ENCODE assay signal across 23 cellular contexts in genomic region chr16:62033065-62033464, GRCh38. TPM values are rescaled to one million over a fixed set of nuclear protein-coding genes. Genes with fewer than 3 reads are reported as not detected.
"Had no signal": no experiment of that assay in that cellular context is flagged by ENCODE, and none has a peak within 500 bp of the region (broad histone marks: within the 10 kb centered on the region; RNA-seq: fewer than 3 reads in every experiment).

No MANE protein-coding gene starts in this region.

- H3K27me3 ChIP-seq: testis had no signal

- H3K36me3 Mint-ChIP-seq: activated naive CD8-positive, alpha-beta T cell treated with anti-CD3 and anti-CD28 coated beads for 36 hours; memory B cell; T-cell had no signal

- H3K27ac ChIP-seq: heart right ventricle, pancreas, testis, upper lobe of left lung, VCaP had no signal

- H3K4me1 Mint-ChIP-seq: activated CD4-positive, alpha-beta T cell treated with anti-CD3 and anti-CD28 coated beads, Interleukin-2, amount 10 ng/mL, durations not matched to agents 7 days and 5 days; activated naive CD8-positive, alpha-beta T cell treated with anti-CD3 and anti-CD28 coated beads for 36 hours; activated T-helper 17 cell treated with anti-CD3 and anti-CD28 coated beads, Interleukin-2, amount 50 U/mL, for 72 hours; memory B cell; T-cell had no signal

- H3K4me3 Mint-ChIP-seq: activated CD4-positive, alpha-beta T cell treated with anti-CD3 and anti-CD28 coated beads, Interleukin-2, amount 10 ng/mL, durations not matched to agents 7 days and 5 days; activated naive CD8-positive, alpha-beta T cell treated with anti-CD3 and anti-CD28 coated beads for 36 hours; activated T-helper 17 cell treated with anti-CD3 and anti-CD28 coated beads, Interleukin-2, amount 50 U/mL, for 72 hours; memory B cell; stimulated activated naive CD8-positive, alpha-beta T cell treated with anti-CD3 and anti-CD28 coated beads, Interleukin-15, Interleukin-2, amounts not matched to agents 100 ng/mL and 50 ng/mL, for 24 hours; T-cell; T-helper 2 cell treated with Interferon-gamma antibody and Interleukin-4, amounts not matched to agents 5 μg/mL and 100 μg/mL, for 36 hours had no signal

- H3K4me1 ChIP-seq: pancreas had no signal

- H3K4me3 ChIP-seq: heart right ventricle, pancreas, testis, upper lobe of left lung had no signal

- H3K9me3 ChIP-seq: heart right ventricle, pancreas, testis, upper lobe of left lung had no signal

- ATAC-seq: activated T-helper 17 cell treated with anti-CD3 and anti-CD28 coated beads, Interleukin-2, amount 50 U/mL, for 72 hours; heart right ventricle; left colon; pancreas; right cardiac atrium; T-cell had no signal

- H3K36me3 ChIP-seq: heart right ventricle, pancreas, upper lobe of left lung had no signal

- H3K27ac Mint-ChIP-seq: activated CD4-positive, alpha-beta T cell treated with anti-CD3 and anti-CD28 coated beads, Interleukin-2, amount 10 ng/mL, durations not matched to agents 7 days and 5 days; activated naive CD8-positive, alpha-beta T cell treated with anti-CD3 and anti-CD28 coated beads for 36 hours; activated T-helper 17 cell treated with anti-CD3 and anti-CD28 coated beads, Interleukin-2, amount 50 U/mL, for 72 hours; memory B cell; stimulated activated naive CD8-positive, alpha-beta T cell treated with anti-CD3 and anti-CD28 coated beads, Interleukin-15, Interleukin-2, amounts not matched to agents 100 ng/mL and 50 ng/mL, for 24 hours; T-cell; T-helper 2 cell treated with Interferon-gamma antibody and Interleukin-4, amounts not matched to agents 5 μg/mL and 100 μg/mL, for 36 hours had no signal

- DNase-seq: activated CD4-positive, alpha-beta T cell treated with anti-CD3 and anti-CD28 coated beads, Interleukin-2, amount 10 ng/mL, durations not matched to agents 7 days and 5 days; activated CD4-positive, CD25-positive, alpha-beta regulatory T cell treated with anti-CD3 and anti-CD28 coated beads, Interleukin-2, amount 50 U/mL, for 72 hours; activated naive CD8-positive, alpha-beta T cell treated with anti-CD3 and anti-CD28 coated beads for 36 hours; activated T-cell treated with anti-CD3 and anti-CD28 coated beads, Interleukin-2, amount 50 U/mL, for 1 hour; cortex of kidney; effector CD4-positive, alpha-beta T cell; heart right ventricle; left colon; pancreas; right cardiac atrium; stimulated activated CD4-positive, alpha-beta T cell treated with anti-CD3 and anti-CD28 coated beads, Interleukin-12 subunit alpha, Interleukin-12 subunit beta, amount 100 ng/mL, for 4 hours; stimulated activated CD4-positive, alpha-beta T cell treated with anti-CD3 and anti-CD28 coated beads, Interleukin-4, amount 100 ng/mL, for 4 hours; T-cell; testis; upper lobe of left lung had no signal

RNA-seq across cellular contexts. Expression of gene CDH8, which starts 3.2 kb away (rescaled TPM):
- total RNA-seq: activated CD4-positive, alpha-beta T cell treated with anti-CD3 and anti-CD28 coated beads, Interleukin-2, amount 10 ng/mL, durations not matched to agents 7 days and 5 days; activated naive CD8-positive, alpha-beta T cell treated with anti-CD3 and anti-CD28 coated beads for 36 hours; activated T-helper 17 cell treated with anti-CD3 and anti-CD28 coated beads, Interleukin-2, amount 50 U/mL, for 72 hours; fibroblast of villous mesenchyme; left colon; mononuclear cell; pulmonary artery endothelial cell; right cardiac atrium had no signal
